Comparison of ENCODE assay signal across 8 cellular contexts in the genomic region with DNA sequence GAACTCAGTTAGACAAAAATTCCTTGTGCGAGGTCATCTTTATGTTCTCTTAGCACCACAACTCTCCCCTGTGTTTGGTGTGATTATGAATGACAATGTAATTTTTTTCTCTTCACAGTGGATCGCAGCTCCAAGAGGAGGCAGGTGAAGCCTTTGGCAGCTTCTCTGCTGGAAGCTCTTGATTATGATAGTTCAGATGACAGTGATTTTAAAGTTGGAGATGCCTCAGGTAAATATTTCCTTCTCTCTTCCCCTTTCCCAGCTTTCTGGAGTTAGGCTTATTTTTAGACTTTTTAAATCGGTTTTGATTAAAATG. TPM values are rescaled to one million over a fixed set of nuclear protein-coding genes. Genes with fewer than 3 reads are reported as not detected.
DNase-seq lines count a peak whose midpoint lies in the region; ATAC-seq, FAIRE-seq and TF ChIP-seq lines count a peak whose summit lies in the region.

No MANE protein-coding gene starts in this region.

- peak overlapping the region; percentile 56 for H3K4me2 ChIP-seq in neural cell (ENCODE audit: low read length)

- no peaks in the 10 kb centered on the region for H3K27me3 ChIP-seq in neural cell (ENCODE audit: insufficient read depth, low read depth, low read length)

- peak overlapping the region; percentile 77 for H3K4me3 ChIP-seq in choroid plexus epithelial cell (ENCODE audit: low read depth, low read length)
- peak overlapping the region; percentile 84 for H3K4me3 ChIP-seq in neural cell (ENCODE audit: low read length)

- TF ChIP-seq EP300 in neural cell (conservative IDR thresholded peaks at IDR 0.05; ENCODE audit: poor library complexity, severe bottlenecking) = peak; percentile 65

- H2AFZ ChIP-seq in neural cell (ENCODE audit: low read depth, low read length) = peak overlapping the region; percentile 86

- no peak for ATAC-seq in HG03196 (IDR thresholded peaks at IDR 0.05; ENCODE audit: unreplicated experiment)

- peak overlapping the region; percentile 93 for H3K27ac ChIP-seq in neural cell (ENCODE audit: low read length)

- no peaks in the 10 kb centered on the region for H3K36me3 ChIP-seq in neural cell (ENCODE audit: insufficient read depth, low read length)

- H3F3A ChIP-seq in neural cell (ENCODE audit: insufficient read depth, low read length, poor library complexity, severe bottlenecking) = no peaks in the 10 kb centered on the region

- no peaks in the 10 kb centered on the region for H4K20me1 ChIP-seq in neural cell (ENCODE audit: insufficient read depth)

- no peak for TF ChIP-seq RAD21 in neural cell (conservative IDR thresholded peaks at IDR 0.05)

- peak overlapping the region; percentile 95 for H3K9ac ChIP-seq in neural cell (ENCODE audit: low read length)

- no peak for FAIRE-seq in D721Med (lab: Jason Lieb, UNC)

- no peaks in the 10 kb centered on the region for H3K9me3 ChIP-seq in neural cell (ENCODE audit: low read length)

- DNase-seq in SKM-1 (lab: John Stamatoyannopoulos, UW; ENCODE audit: unreplicated experiment) (peak; percentile 2), SKM-1 treated with dmso at 0.1 percent for 144 hours (lab: John Stamatoyannopoulos, UW; ENCODE audit: unreplicated experiment) (no peak), NCI-H2227 (lab: John Stamatoyannopoulos, UW; ENCODE audit: unreplicated experiment) (peak; percentile 47), choroid plexus epithelial cell (ENCODE audit: low read depth) (no peak), D721Med (ENCODE audit: insufficient read length, low spot score) (no peak), AG08396 (ENCODE audit: low spot score) (no peak)

- no peaks in the 10 kb centered on the region for H3K9me2 ChIP-seq in neural cell (ENCODE audit: insufficient read depth, low read length)

- peaks cover 56% of the 10 kb centered on the region for H3K79me2 ChIP-seq in neural cell (replicated peaks; ENCODE audit: insufficient read depth, low read length)

- TF ChIP-seq CTCF in choroid plexus epithelial cell (conservative IDR thresholded peaks at IDR 0.05; ENCODE audit: low read depth, low read length) = no peak
- TF ChIP-seq CTCF in neural cell (IDR thresholded peaks at IDR 0.05; ENCODE audit: poor library complexity, severe bottlenecking) = no peak
- TF ChIP-seq CTCF in D721Med (IDR thresholded peaks at IDR 0.05; ENCODE audit: insufficient read depth, missing control alignments) = no peak

TF ChIP-seq in neural cell, 6 proteins besides CTCF, POLR2A, EP300 and RAD21:
- peak; percentile 51 for TF ChIP-seq POLR2AphosphoS5 (IDR thresholded peaks at IDR 0.05)
- TF ChIP-seq EZH2 (IDR thresholded peaks at IDR 0.05; ENCODE audit: borderline replicate concordance, insufficient read depth, low read length, poor library complexity, severe bottlenecking) = no peak
- TF ChIP-seq TAF1 (IDR thresholded peaks at IDR 0.05; ENCODE audit: low read depth) = no peak
- TF ChIP-seq MXI1 (conservative IDR thresholded peaks at IDR 0.05; ENCODE audit: poor library complexity, severe bottlenecking) = peak; percentile 4
- no peak for TF ChIP-seq SMC3 (conservative IDR thresholded peaks at IDR 0.05; ENCODE audit: poor library complexity)

RNA-seq across cellular contexts. Expression of gene PHF14, which starts 1.0 kb away (rescaled TPM):
- 114 and 139 TPM in 2 replicates for polyA plus RNA-seq in neural cell
- 389 and 423 TPM in 2 replicates for polyA minus RNA-seq in neural cell

Comparison
In these comparisons a context has a peak if more than half of its experiments do, and no peak if none do; other contexts are left out.
1. DNase-seq: peak in SKM-1 (single experiment) and NCI-H2227 (single experiment); none in SKM-1 treated with dmso at 0.1 percent for 144 hours (single experiment), choroid plexus epithelial cell (single experiment), D721Med (single experiment) and AG08396 (single experiment).